Comparison of ENCODE assay signal across 2 cellular contexts in genomic region chr1:12145616-12146342, GRCh38.
TF ChIP-seq lines count a peak whose summit lies in the region.

No MANE protein-coding gene starts in this region.

TF ChIP-seq in GM12891, 5 proteins besides CTCF, POLR2A, EP300 and RAD21:
- TF ChIP-seq POLR2AphosphoS5 (IDR thresholded peaks at IDR 0.05; ENCODE audit: low read depth, low read length) (peak; percentile 84), TAF1 (IDR thresholded peaks at IDR 0.05; ENCODE audit: low read depth, low read length) (no peak)

TF ChIP-seq in GM12878, 131 proteins besides CTCF, POLR2A, EP300 and RAD21 (continues in another document):
- TF ChIP-seq PRDM15 (CRISPR knock-in tag; IDR thresholded peaks at IDR 0.05): no peak
- no peak for TF ChIP-seq CEBPZ (IDR thresholded peaks at IDR 0.05; ENCODE audit: low read depth, low read length)
- TF ChIP-seq MYB (IDR thresholded peaks at IDR 0.05; ENCODE audit: borderline replicate concordance, low read depth, low read length): no peak
- TF ChIP-seq RELA (IDR thresholded peaks at IDR 0.05; ENCODE audit: borderline replicate concordance, partially characterized antibody): no peak
- TF ChIP-seq E2F4 (IDR thresholded peaks at IDR 0.05; ENCODE audit: low read depth, low read length): no peak
- TF ChIP-seq POLR2AphosphoS2 (IDR thresholded peaks at IDR 0.05; ENCODE audit: low read depth, low read length): peak; percentile 78; the same call in 1 of the 2 replicates
- TF ChIP-seq NR2C2 (IDR thresholded peaks at IDR 0.05; ENCODE audit: borderline replicate concordance, control insufficient read depth, insufficient read length, low read depth): no peak
- TF ChIP-seq ATF7 (IDR thresholded peaks at IDR 0.05; ENCODE audit: low read depth): no peak
- TF ChIP-seq SIX5 (IDR thresholded peaks at IDR 0.05; ENCODE audit: low read depth, low read length, severe bottlenecking): no peak
- no peak for TF ChIP-seq MEF2A (IDR thresholded peaks at IDR 0.05; ENCODE audit: insufficient read depth, low read depth, low read length)
- TF ChIP-seq ASH2L (IDR thresholded peaks at IDR 0.05; ENCODE audit: borderline replicate concordance, low read depth): no peak
- TF ChIP-seq SUPT20H (IDR thresholded peaks at IDR 0.05; ENCODE audit: borderline replicate concordance, control insufficient read depth, low read depth, low read length): no peak
- TF ChIP-seq ZBED1 (IDR thresholded peaks at IDR 0.05; ENCODE audit: borderline replicate concordance): peak; percentile 67; the same call in 1 of the 2 replicates
- TF ChIP-seq MXI1 (IDR thresholded peaks at IDR 0.05; ENCODE audit: low read depth, low read length): no peak
- no peak for TF ChIP-seq IRF5 (IDR thresholded peaks at IDR 0.05; ENCODE audit: borderline replicate concordance)
- TF ChIP-seq ZNF217 (IDR thresholded peaks at IDR 0.05): peak; percentile 35; the same call in 1 of the 2 replicates
- TF ChIP-seq YY1 (IDR thresholded peaks at IDR 0.05; ENCODE audit: low read depth, low read length): no peak
- TF ChIP-seq SUZ12 (IDR thresholded peaks at IDR 0.05; ENCODE audit: unreplicated experiment): no peak
- no peak for TF ChIP-seq BHLHE40 (IDR thresholded peaks at IDR 0.05; ENCODE audit: borderline replicate concordance in 1 of 2, low read depth in 2 of 2, low read length in 1 of 2)
- TF ChIP-seq ZZZ3 (IDR thresholded peaks at IDR 0.05; ENCODE audit: control insufficient read depth, insufficient read length, low read depth): no peak
- 0 out of 2 replicates have a peak, but pooled peaks have one; percentile 18 for TF ChIP-seq SMAD5 (IDR thresholded peaks at IDR 0.05; ENCODE audit: low read depth)
- no peak for TF ChIP-seq SKIL (IDR thresholded peaks at IDR 0.05; ENCODE audit: low read depth, poor library complexity, severe bottlenecking)
- TF ChIP-seq JUNB (IDR thresholded peaks at IDR 0.05): no peak
- TF ChIP-seq MAX (IDR thresholded peaks at IDR 0.05; ENCODE audit: low read depth, low read length): no peak
- no peak for TF ChIP-seq NFXL1 (IDR thresholded peaks at IDR 0.05; ENCODE audit: borderline replicate concordance)
- no peak for TF ChIP-seq E2F8 (IDR thresholded peaks at IDR 0.05; ENCODE audit: low read depth, partially characterized antibody)
- TF ChIP-seq WRNIP1 (IDR thresholded peaks at IDR 0.05; ENCODE audit: borderline replicate concordance, low read depth, low read length): no peak
- no peak for TF ChIP-seq NFIC (IDR thresholded peaks at IDR 0.05; ENCODE audit: low read depth, low read length)
- TF ChIP-seq DPF2 (IDR thresholded peaks at IDR 0.05): 0 out of 2 replicates have a peak, but pooled peaks have one; percentile 2
- no peak; the same call in 1 of the 2 replicates for TF ChIP-seq POLR2AphosphoS5 (IDR thresholded peaks at IDR 0.05; ENCODE audit: low read length)
- TF ChIP-seq SREBF2 (IDR thresholded peaks at IDR 0.05; ENCODE audit: low read length): no peak
- TF ChIP-seq IKZF1 (conservative IDR thresholded peaks at IDR 0.05): no peak
- TF ChIP-seq NR2F1 (conservative IDR thresholded peaks at IDR 0.05): no peak
- TF ChIP-seq PML (IDR thresholded peaks at IDR 0.05; ENCODE audit: low read length): peak; percentile 55; the same call in 1 of the 2 replicates
- TF ChIP-seq BCL3 (IDR thresholded peaks at IDR 0.05; ENCODE audit: borderline replicate concordance, insufficient read depth, low read depth, low read length, poor library complexity, severe bottlenecking): peak; percentile 76
- TF ChIP-seq ZNF687 (IDR thresholded peaks at IDR 0.05): no peak
- TF ChIP-seq EZH2 (IDR thresholded peaks at IDR 0.05; ENCODE audit: borderline replicate concordance, control insufficient read depth, low read depth, low read length): no peak
- no peak for TF ChIP-seq RFX5 (IDR thresholded peaks at IDR 0.05; ENCODE audit: low read depth, low read length)
